8 cellular contexts compared by ENCODE assay signal in the genomic region with DNA sequence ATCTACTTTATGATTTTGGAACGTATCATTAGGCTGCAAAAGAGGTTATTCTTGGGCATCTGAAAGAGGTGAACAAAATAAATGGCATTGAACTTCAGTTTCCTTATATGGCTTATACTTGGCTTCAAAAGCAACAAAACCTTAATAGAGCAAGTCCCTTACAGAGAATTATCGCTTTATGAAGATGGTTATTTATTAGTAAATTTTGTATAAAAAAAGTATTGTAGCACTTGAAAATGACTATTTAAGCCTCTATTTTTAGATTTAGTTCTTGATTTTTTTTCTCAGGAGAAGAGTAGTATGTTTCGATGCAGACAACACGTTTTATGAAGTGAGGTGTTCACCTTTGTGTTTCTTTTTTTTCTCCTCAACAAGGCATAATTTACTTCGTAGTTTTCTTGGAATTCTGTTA. TPM values are rescaled to one million over a fixed set of nuclear protein-coding genes. Genes with fewer than 3 reads are reported as not detected.
DNase-seq lines count a peak whose midpoint lies in the region; ATAC-seq and TF ChIP-seq lines count a peak whose summit lies in the region.

No MANE protein-coding gene starts in this region.

- ATAC-seq in HG02763 (IDR thresholded peaks at IDR 0.05; ENCODE audit: unreplicated experiment) = no peak
- no peak for ATAC-seq in GM19455 (IDR thresholded peaks at IDR 0.05; ENCODE audit: unreplicated experiment)

- peaks cover 30% of the 10 kb centered on the region for H3K4me1 ChIP-seq in HUES64 (ENCODE audit: insufficient read depth, low read length)
- H3K4me1 ChIP-seq in muscle layer of duodenum (ENCODE audit: control insufficient read depth in 1 of 2, insufficient read depth in 2 of 2, low read length in 2 of 2) = peaks cover 3 to 17% of the 10 kb centered on the region in 2 donors

- peak overlapping the region; percentile 95 for H3K9ac ChIP-seq in HUES64 (ENCODE audit: low read depth, low read length)

- peaks cover 15% of the 10 kb centered on the region for H3K27me3 ChIP-seq in HUES64 (ENCODE audit: insufficient read depth, low read length)
- no peaks in the 10 kb centered on the region for H3K27me3 ChIP-seq in muscle layer of duodenum (ENCODE audit: low read depth, low read length)

- H3K27ac ChIP-seq in HUES64 (ENCODE audit: low read depth, low read length) (no peak overlapping the region), muscle layer of duodenum (ENCODE audit: low read length) (peak overlapping the region; percentile 98)

- H3K4me3 ChIP-seq in AG10803 (ENCODE audit: low read length) = peak overlapping the region; percentile 77
- H3K4me3 ChIP-seq in HUES64 (ENCODE audit: low read length) = peak overlapping the region; percentile 74
- H3K4me3 ChIP-seq in muscle layer of duodenum (ENCODE audit: low read depth in 1 of 2, low read length in 2 of 2) = peak overlapping the region; percentile 73 to 89

- no peaks in the 10 kb centered on the region for H3K27me3 Mint-ChIP-seq in chondrocyte (ENCODE audit: low read depth)

- H3K36me3 ChIP-seq in HUES64 (ENCODE audit: insufficient read depth, low read length) = no peaks in the 10 kb centered on the region; the same call in 1 of the 2 replicates
- peaks cover 0 to 10% of the 10 kb centered on the region in 2 donors for H3K36me3 ChIP-seq in muscle layer of duodenum (ENCODE audit: control insufficient read depth in 1 of 2, insufficient read depth in 2 of 2, low read length in 2 of 2)

- peak overlapping the region; percentile 98 for H3K27ac Mint-ChIP-seq in chondrocyte (ENCODE audit: unreplicated experiment)

- TF ChIP-seq CTCF in AG10803 (conservative IDR thresholded peaks at IDR 0.05; ENCODE audit: low read length) = no peak
- no peak for TF ChIP-seq CTCF in chondrocyte (IDR thresholded peaks at IDR 0.05)

- no peaks in the 10 kb centered on the region for H3K9me3 Mint-ChIP-seq in chondrocyte (ENCODE audit: low read depth)

- no peaks in the 10 kb centered on the region for H3K9me3 ChIP-seq in HUES64 (ENCODE audit: insufficient read depth, low read depth, low read length)
- H3K9me3 ChIP-seq in muscle layer of duodenum (ENCODE audit: control insufficient read depth in 1 of 2, low read length in 2 of 2) = no peaks in the 10 kb centered on the region

- DNase-seq in AG10803 (ENCODE audit: low read depth) (peak; percentile 13), chondrocyte (ENCODE audit: low spot score) (no peak), AG20443 (ENCODE audit: low spot score) (no peak), A172 (ENCODE audit: low spot score) (no peak)

- 0% methylated on average over 1 of the region's 5 CpGs for WGBS in HUES64

- peak overlapping the region; percentile 95 for H3K4me3 Mint-ChIP-seq in chondrocyte (ENCODE audit: unreplicated experiment)

- peaks cover 3% of the 10 kb centered on the region for H3K36me3 Mint-ChIP-seq in chondrocyte (ENCODE audit: low read depth)

- peaks cover 53% of the 10 kb centered on the region for H3K4me1 Mint-ChIP-seq in chondrocyte (ENCODE audit: low read depth)

RNA-seq across cellular contexts. Expression of a gene that starts 2.0 kb away (rescaled TPM):
- 15.9 TPM for polyA plus RNA-seq in HUES64 (2013, experiment 1 of 2)
- 19.4 TPM for polyA plus RNA-seq in HUES64 (2013, experiment 2 of 2)
- 58.6 to 64.3 TPM (median 63.8 TPM) in 3 replicates for total RNA-seq in chondrocyte
- 114 and 125 TPM in 2 replicates for total RNA-seq in A172 (2014; rRNA removed; shearing (Covaris generic))
